ENCODE assay signal across 1 cellular context in the genomic region with DNA sequence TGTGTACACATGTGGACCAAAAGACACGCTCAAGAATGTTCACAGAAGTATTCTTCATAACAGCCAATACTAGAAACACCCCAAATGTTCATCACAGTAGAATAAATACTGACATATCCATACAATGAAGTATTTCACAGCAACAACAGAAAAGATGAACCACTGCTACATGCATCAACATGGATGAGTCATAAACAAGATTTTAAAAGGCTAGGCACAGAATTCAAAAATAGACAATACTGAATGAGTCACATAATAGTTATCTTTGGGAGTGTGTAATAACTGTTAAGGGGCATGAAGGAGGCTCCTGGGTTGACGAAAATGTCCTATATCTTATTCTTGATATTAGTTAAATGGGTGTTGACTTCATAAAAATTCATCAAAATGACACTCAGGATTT.
TF ChIP-seq lines count a peak whose summit lies in the region.

No MANE protein-coding gene starts in this region.

TF ChIP-seq in HCT116, 20 proteins besides CTCF, POLR2A, EP300 and RAD21 (continued from another document):
- TF ChIP-seq, protein P1, sequence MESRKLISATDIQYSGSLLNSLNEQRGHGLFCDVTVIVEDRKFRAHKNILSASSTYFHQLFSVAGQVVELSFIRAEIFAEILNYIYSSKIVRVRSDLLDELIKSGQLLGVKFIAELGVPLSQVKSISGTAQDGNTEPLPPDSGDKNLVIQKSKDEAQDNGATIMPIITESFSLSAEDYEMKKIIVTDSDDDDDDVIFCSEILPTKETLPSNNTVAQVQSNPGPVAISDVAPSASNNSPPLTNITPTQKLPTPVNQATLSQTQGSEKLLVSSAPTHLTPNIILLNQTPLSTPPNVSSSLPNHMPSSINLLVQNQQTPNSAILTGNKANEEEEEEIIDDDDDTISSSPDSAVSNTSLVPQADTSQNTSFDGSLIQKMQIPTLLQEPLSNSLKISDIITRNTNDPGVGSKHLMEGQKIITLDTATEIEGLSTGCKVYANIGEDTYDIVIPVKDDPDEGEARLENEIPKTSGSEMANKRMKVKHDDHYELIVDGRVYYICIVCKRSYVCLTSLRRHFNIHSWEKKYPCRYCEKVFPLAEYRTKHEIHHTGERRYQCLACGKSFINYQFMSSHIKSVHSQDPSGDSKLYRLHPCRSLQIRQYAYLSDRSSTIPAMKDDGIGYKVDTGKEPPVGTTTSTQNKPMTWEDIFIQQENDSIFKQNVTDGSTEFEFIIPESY (IDR thresholded peaks at IDR 0.05; ENCODE audit: extremely low read depth, insufficient replicate concordance, low read length): no peak
- TF ChIP-seq, protein P2, sequence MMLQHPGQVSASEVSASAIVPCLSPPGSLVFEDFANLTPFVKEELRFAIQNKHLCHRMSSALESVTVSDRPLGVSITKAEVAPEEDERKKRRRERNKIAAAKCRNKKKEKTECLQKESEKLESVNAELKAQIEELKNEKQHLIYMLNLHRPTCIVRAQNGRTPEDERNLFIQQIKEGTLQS (IDR thresholded peaks at IDR 0.05): no peak
- peak; percentile 77 for TF ChIP-seq FOSL1 (IDR thresholded peaks at IDR 0.05; ENCODE audit: low read depth)
- peak; percentile 72 for TF ChIP-seq JUND (IDR thresholded peaks at IDR 0.05)
- no peak for TF ChIP-seq TCF7L2 (IDR thresholded peaks at IDR 0.05; ENCODE audit: borderline replicate concordance, extremely low read depth, insufficient read depth, insufficient read length)
- no peak for TF ChIP-seq EGR1 (IDR thresholded peaks at IDR 0.05; ENCODE audit: low read depth)
- TF ChIP-seq POLR2AphosphoS5 (IDR thresholded peaks at IDR 0.05; ENCODE audit: low read depth, low read length): no peak
- TF ChIP-seq EZH2phosphoT487 (IDR thresholded peaks at IDR 0.05; ENCODE audit: borderline replicate concordance): no peak
TF ChIP-seq in HCT116: peak in this region for 4.
